29 cellular contexts compared by ENCODE assay signal in genomic region chr19:8499048-8499833, GRCh38. TPM values are rescaled to one million over a fixed set of nuclear protein-coding genes. Genes with fewer than 3 reads are reported as not detected.
DNase-seq lines count a peak whose midpoint lies in the region; ATAC-seq and TF ChIP-seq lines count a peak whose summit lies in the region.
"Had no signal": no experiment of that assay in that cellular context is flagged by ENCODE, and none has a peak within 500 bp of the region (broad histone marks: within the 10 kb centered on the region; RNA-seq: fewer than 3 reads in every experiment).

No MANE protein-coding gene starts in this region.

- peaks cover 1% of the 10 kb centered on the region for H3F3A ChIP-seq in neural progenitor cell (ENCODE audit: low read depth)

- H3K4me1 ChIP-seq in ectodermal cell (ENCODE audit: control insufficient read depth, insufficient read depth, low read length) (peaks cover 34% of the 10 kb centered on the region), neural progenitor cell (peaks cover 18% of the 10 kb centered on the region)
- H3K4me1 ChIP-seq: A549 had no signal

- peak overlapping the region; percentile 55 for H3K4me2 ChIP-seq in neural progenitor cell
- H3K4me2 ChIP-seq: A549 had no signal

- H3K4me1 Mint-ChIP-seq in neural progenitor cell, result peaks cover 26% of the 10 kb centered on the region

- no peaks in the 10 kb centered on the region for H3K9me3 Mint-ChIP-seq in neural progenitor cell
- H3K9me3 Mint-ChIP-seq: CD8-positive, alpha-beta memory T cell had no signal

- no peak overlapping the region for H3K9ac ChIP-seq in neural progenitor cell
- H3K9ac ChIP-seq: GM23248 had no signal

- no peaks in the 10 kb centered on the region for H4K20me1 ChIP-seq in neural progenitor cell (ENCODE audit: low read depth)

- H3K27ac ChIP-seq in ectodermal cell (ENCODE audit: insufficient read depth, low read depth, low read length, poor library complexity, severe bottlenecking) (peak overlapping the region; percentile 8), neural progenitor cell (no peak overlapping the region), coronary artery (no peak overlapping the region)
- H3K27ac ChIP-seq: C4-2B, GM23248, Peyer's patch had no signal

- H3K36me3 Mint-ChIP-seq in neural progenitor cell, result no peaks in the 10 kb centered on the region
- H3K36me3 Mint-ChIP-seq: CD8-positive, alpha-beta memory T cell had no signal

- peak overlapping the region; percentile 18 for H3K4me3 Mint-ChIP-seq in neural progenitor cell
- H3K4me3 Mint-ChIP-seq: CD8-positive, alpha-beta memory T cell had no signal

- no peak overlapping the region for H3K4me3 ChIP-seq in H7 (ENCODE audit: insufficient read depth, low read depth, low read length)
- no peak overlapping the region for H3K4me3 ChIP-seq in ectodermal cell (ENCODE audit: insufficient read depth, low read depth, low read length)
- H3K4me3 ChIP-seq in neural progenitor cell, result no peak overlapping the region
- no peak overlapping the region for H3K4me3 ChIP-seq in coronary artery
- H3K4me3 ChIP-seq: A549, GM23248, K562, Peyer's patch had no signal

- H2AFZ ChIP-seq in neural progenitor cell (replicated peaks), result no peak overlapping the region
- H2AFZ ChIP-seq: GM23248 had no signal

- no peaks in the 10 kb centered on the region for H3K79me2 ChIP-seq in neural progenitor cell (ENCODE audit: low read depth)

- H3K27ac Mint-ChIP-seq in neural progenitor cell, result peak overlapping the region; percentile 78

- DNase-seq in H7, result peak; percentile 64
- DNase-seq in neural progenitor cell (ENCODE audit: low spot score), result no peak
- no peak for DNase-seq in central memory CD4-positive, alpha-beta T cell
- DNase-seq in SHP77 treated with DMSO at 0.1 percent for 48 hours (lab: John Stamatoyannopoulos, UW), result no peak
- DNase-seq in coronary artery (ENCODE audit: low spot score), result no peak
- DNase-seq: CD8-positive, alpha-beta memory T cell; DMS 273 treated with DMSO at 0.1 percent for 48 hours; DMS79; EL; GM23248; NCI-H1092 treated with DMSO at 0.1 percent for 48 hours; NCI-H1436; NCI-H187; NCI-H2081 treated with DMSO at 0.1 percent for 48 hours; NCI-H2171; NCI-H226; NCI-H510A; NCI-H69; OCI-M1; Peyer's patch; SW 1271 had no signal

- H3K9me3 ChIP-seq in ectodermal cell (ENCODE audit: control insufficient read depth, low read length) (no peaks in the 10 kb centered on the region), neural progenitor cell (ENCODE audit: low read depth) (no peaks in the 10 kb centered on the region)
- H3K9me3 ChIP-seq: A549, Peyer's patch had no signal

- WGBS in ectodermal cell, 2 experiments, result 85 to 89% methylated on average over 41 of the region's 41 CpGs

- no peaks in the 10 kb centered on the region for H3K36me3 ChIP-seq in H7 (replicated peaks; ENCODE audit: control insufficient read depth, insufficient read depth, low read length)
- no peaks in the 10 kb centered on the region for H3K36me3 ChIP-seq in ectodermal cell (ENCODE audit: control insufficient read depth, insufficient read depth, low read length)
- H3K36me3 ChIP-seq in neural progenitor cell, result no peaks in the 10 kb centered on the region
- H3K36me3 ChIP-seq: Peyer's patch had no signal

- peaks cover 6% of the 10 kb centered on the region for H3K27me3 Mint-ChIP-seq in neural progenitor cell (ENCODE audit: insufficient read depth, low read depth)

- no peaks in the 10 kb centered on the region for H3K27me3 ChIP-seq in H7 (ENCODE audit: control insufficient read depth, insufficient read depth, low read length)
- H3K27me3 ChIP-seq in ectodermal cell (ENCODE audit: control insufficient read depth, insufficient read depth, low read length, poor library complexity, severe bottlenecking), result no peaks in the 10 kb centered on the region
- no peaks in the 10 kb centered on the region for H3K27me3 ChIP-seq in neural progenitor cell
- H3K27me3 ChIP-seq: Peyer's patch had no signal

- no peak for ATAC-seq in HG03565 (IDR thresholded peaks at IDR 0.05; ENCODE audit: unreplicated experiment)
- ATAC-seq: A549, HCT116, K562 had no signal

- no peak for TF ChIP-seq CTCF in neural progenitor cell (IDR thresholded peaks at IDR 0.05)
- no peak for TF ChIP-seq CTCF in coronary artery (IDR thresholded peaks at IDR 0.05)

RNA-seq across cellular contexts. Expression of gene PRAM1, which starts 3.2 kb away (rescaled TPM):
- 0.07 TPM in 2 replicates for total RNA-seq in H7 (2014; rRNA removed; shearing (Covaris generic))
- 1.9 TPM for polyA plus RNA-seq in ectodermal cell (2013, experiment 1 of 4)
- polyA plus RNA-seq in ectodermal cell (2013, experiment 2 of 4), result 2.5 TPM
- polyA plus RNA-seq in ectodermal cell (2013, experiment 3 of 4), result 1.7 TPM
- 2.2 TPM for polyA plus RNA-seq in ectodermal cell (2013, experiment 4 of 4)
- 0.22 and 0.56 TPM in 2 replicates for total RNA-seq in neural progenitor cell (ENCODE audit: low replicate concordance)
- total RNA-seq: GM23248, HT1080, M059J had no signal
- polyA plus RNA-seq: GM23248 had no signal

RNA-seq across cellular contexts. Expression of gene ZNF414, which starts 14.7 kb away (rescaled TPM):
- 7.6 and 13.1 TPM in 2 replicates for total RNA-seq in H7 (2014; rRNA removed; shearing (Covaris generic))
- 34.1 TPM for polyA plus RNA-seq in ectodermal cell (2013, experiment 1 of 4)
- polyA plus RNA-seq in ectodermal cell (2013, experiment 2 of 4), result 26.8 TPM
- 25.8 TPM for polyA plus RNA-seq in ectodermal cell (2013, experiment 3 of 4)
- polyA plus RNA-seq in ectodermal cell (2013, experiment 4 of 4), result 29.2 TPM
- 1.8 and 8.9 TPM in 2 replicates for total RNA-seq in neural progenitor cell (ENCODE audit: low replicate concordance)

RNA-seq across cellular contexts. Expression of gene HNRNPM, which starts 54.5 kb away (rescaled TPM):
- total RNA-seq in H7 (2014; rRNA removed; shearing (Covaris generic)), result 114 and 155 TPM in 2 replicates
- 538 TPM for polyA plus RNA-seq in ectodermal cell (2013, experiment 1 of 4)
- 488 TPM for polyA plus RNA-seq in ectodermal cell (2013, experiment 2 of 4)
- polyA plus RNA-seq in ectodermal cell (2013, experiment 3 of 4), result 267 TPM
- polyA plus RNA-seq in ectodermal cell (2013, experiment 4 of 4), result 313 TPM
- 118 and 156 TPM in 2 replicates for total RNA-seq in neural progenitor cell (ENCODE audit: low replicate concordance)
